In genomic region chr19:31140717-31141116, GRCh38 we compare ENCODE assay signal across 1 cellular context.
TF ChIP-seq lines count a peak whose summit lies in the region.

No MANE protein-coding gene starts in this region.

TF ChIP-seq in SK-N-SH, 30 proteins besides CTCF, POLR2A, EP300 and RAD21 (continued from another document):
- TF ChIP-seq, protein P1, sequence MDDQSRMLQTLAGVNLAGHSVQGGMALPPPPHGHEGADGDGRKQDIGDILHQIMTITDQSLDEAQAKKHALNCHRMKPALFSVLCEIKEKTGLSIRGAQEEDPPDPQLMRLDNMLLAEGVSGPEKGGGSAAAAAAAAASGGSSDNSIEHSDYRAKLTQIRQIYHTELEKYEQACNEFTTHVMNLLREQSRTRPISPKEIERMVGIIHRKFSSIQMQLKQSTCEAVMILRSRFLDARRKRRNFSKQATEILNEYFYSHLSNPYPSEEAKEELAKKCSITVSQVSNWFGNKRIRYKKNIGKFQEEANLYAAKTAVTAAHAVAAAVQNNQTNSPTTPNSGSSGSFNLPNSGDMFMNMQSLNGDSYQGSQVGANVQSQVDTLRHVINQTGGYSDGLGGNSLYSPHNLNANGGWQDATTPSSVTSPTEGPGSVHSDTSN (IDR thresholded peaks at IDR 0.05) = peak; percentile 58
- TF ChIP-seq RXRA (IDR thresholded peaks at IDR 0.05; ENCODE audit: borderline replicate concordance, low read depth) = peak; percentile 32; the same call in 1 of the 2 replicates
- TF ChIP-seq TCF12 (IDR thresholded peaks at IDR 0.05) = peak; percentile 34
- peak; percentile 51; the same call in 1 of the 2 replicates for TF ChIP-seq MAX (IDR thresholded peaks at IDR 0.05; ENCODE audit: low read depth)
- TF ChIP-seq CHD2 (IDR thresholded peaks at IDR 0.05; ENCODE audit: low read length, partially characterized antibody) = no peak
- TF ChIP-seq IRF3 (IDR thresholded peaks at IDR 0.05; ENCODE audit: low read depth, low read length) = no peak
- no peak for TF ChIP-seq SMC3 (IDR thresholded peaks at IDR 0.05; ENCODE audit: low read depth, low read length)
TF ChIP-seq in SK-N-SH: peak in this region for 7.
